Comparison of ENCODE assay signal across 1 cellular context in the genomic region with DNA sequence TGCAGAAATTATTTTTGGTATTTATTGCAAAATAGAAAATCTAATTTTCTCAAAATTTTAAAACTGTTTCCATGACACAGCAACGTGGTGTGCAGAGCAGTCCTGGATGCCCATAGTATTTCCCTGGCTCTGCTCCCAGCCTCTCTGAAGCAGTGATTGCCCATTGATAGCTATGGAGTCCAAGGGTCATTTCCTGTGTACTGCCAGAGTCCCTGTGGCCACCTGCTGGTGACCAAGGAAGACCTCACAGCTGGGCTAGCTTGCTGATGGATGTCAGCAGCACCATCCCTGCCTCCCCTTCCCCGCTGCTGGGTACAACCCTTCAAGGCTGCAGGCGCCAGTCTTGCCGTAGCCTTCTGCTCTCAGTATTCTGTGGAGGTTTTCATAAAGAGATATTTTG.
TF ChIP-seq lines count a peak whose summit lies in the region.

No MANE protein-coding gene starts in this region.

TF ChIP-seq in HepG2, 621 proteins besides CTCF, POLR2A, EP300 and RAD21 (continued from another document and continues in another):
- no peak for TF ChIP-seq ZNF143 (CRISPR knock-in tag; IDR thresholded peaks at IDR 0.05)
- no peak for TF ChIP-seq MTA1 (CRISPR knock-in tag; IDR thresholded peaks at IDR 0.05; ENCODE audit: borderline replicate concordance)
- no peak for TF ChIP-seq MEF2D (CRISPR knock-in tag; IDR thresholded peaks at IDR 0.05)
- no peak for TF ChIP-seq ZNF546 (CRISPR knock-in tag; conservative IDR thresholded peaks at IDR 0.05)
- TF ChIP-seq GABPA (IDR thresholded peaks at IDR 0.05; ENCODE audit: low read depth, low read length) = no peak
- peak; percentile 80 for TF ChIP-seq GABPA (CRISPR knock-in tag; IDR thresholded peaks at IDR 0.05; ENCODE audit: low read depth)
- TF ChIP-seq FOXO1 (CRISPR knock-in tag; IDR thresholded peaks at IDR 0.05) = peak; percentile 90
- TF ChIP-seq TRIM24 (CRISPR knock-in tag; IDR thresholded peaks at IDR 0.05) = no peak
- TF ChIP-seq ZNF343 (CRISPR knock-in tag; IDR thresholded peaks at IDR 0.05) = peak; percentile 66; the same call in 1 of the 2 replicates
- TF ChIP-seq TAF15 (IDR thresholded peaks at IDR 0.05; ENCODE audit: low read depth, low read length, poor library complexity, severe bottlenecking) = no peak
- TF ChIP-seq MATR3 (CRISPR knock-in tag; IDR thresholded peaks at IDR 0.05) = no peak
- no peak for TF ChIP-seq HDAC6 (IDR thresholded peaks at IDR 0.05; ENCODE audit: low read depth, low read length)
- TF ChIP-seq ZNF740 (CRISPR knock-in tag; IDR thresholded peaks at IDR 0.05) = no peak
- TF ChIP-seq MZF1 (CRISPR knock-in tag; IDR thresholded peaks at IDR 0.05; ENCODE audit: borderline replicate concordance) = no peak
- no peak for TF ChIP-seq NFE2L2 (IDR thresholded peaks at IDR 0.05; ENCODE audit: low read length)
- no peak for TF ChIP-seq NONO (IDR thresholded peaks at IDR 0.05)
- no peak for TF ChIP-seq NONO (CRISPR knock-in tag; conservative IDR thresholded peaks at IDR 0.05)
- no peak for TF ChIP-seq ZFP36L2 (CRISPR knock-in tag; IDR thresholded peaks at IDR 0.05)
- TF ChIP-seq ZBTB10 (CRISPR knock-in tag; IDR thresholded peaks at IDR 0.05; ENCODE audit: borderline replicate concordance) = no peak
- TF ChIP-seq IRF2 (CRISPR knock-in tag; IDR thresholded peaks at IDR 0.05) = 0 out of 2 replicates have a peak, but pooled peaks have one; percentile 36
- TF ChIP-seq ZNF781 (CRISPR knock-in tag; IDR thresholded peaks at IDR 0.05; ENCODE audit: borderline replicate concordance, not compliant biosample characterization) = no peak
- peak; percentile 97 for TF ChIP-seq HNF4A (CRISPR knock-in tag; IDR thresholded peaks at IDR 0.05)
- no peak for TF ChIP-seq POLR2G (IDR thresholded peaks at IDR 0.05; ENCODE audit: low read depth, low read length)
- TF ChIP-seq BHLHE40 (IDR thresholded peaks at IDR 0.05; ENCODE audit: low read length) = no peak
- TF ChIP-seq ZNF280D (CRISPR knock-in tag; IDR thresholded peaks at IDR 0.05) = no peak
- TF ChIP-seq ZMYM3 (CRISPR knock-in tag; IDR thresholded peaks at IDR 0.05) = no peak
- TF ChIP-seq REL (CRISPR knock-in tag; conservative IDR thresholded peaks at IDR 0.05) = no peak
- TF ChIP-seq ZFYVE20 (CRISPR knock-in tag; IDR thresholded peaks at IDR 0.05; ENCODE audit: borderline replicate concordance, low read depth) = no peak
- no peak for TF ChIP-seq GMEB1 (CRISPR knock-in tag; IDR thresholded peaks at IDR 0.05; ENCODE audit: borderline replicate concordance)
- TF ChIP-seq ZNF550 (CRISPR knock-in tag; IDR thresholded peaks at IDR 0.05; ENCODE audit: borderline replicate concordance) = no peak
- no peak for TF ChIP-seq RBM39 (IDR thresholded peaks at IDR 0.05; ENCODE audit: low read depth, low read length, poor library complexity, severe bottlenecking)
- no peak for TF ChIP-seq TBX3 (IDR thresholded peaks at IDR 0.05; ENCODE audit: borderline replicate concordance)
- TF ChIP-seq AGO1 (IDR thresholded peaks at IDR 0.05; ENCODE audit: low read depth, low read length, poor library complexity, severe bottlenecking) = no peak
- TF ChIP-seq, protein P1, sequence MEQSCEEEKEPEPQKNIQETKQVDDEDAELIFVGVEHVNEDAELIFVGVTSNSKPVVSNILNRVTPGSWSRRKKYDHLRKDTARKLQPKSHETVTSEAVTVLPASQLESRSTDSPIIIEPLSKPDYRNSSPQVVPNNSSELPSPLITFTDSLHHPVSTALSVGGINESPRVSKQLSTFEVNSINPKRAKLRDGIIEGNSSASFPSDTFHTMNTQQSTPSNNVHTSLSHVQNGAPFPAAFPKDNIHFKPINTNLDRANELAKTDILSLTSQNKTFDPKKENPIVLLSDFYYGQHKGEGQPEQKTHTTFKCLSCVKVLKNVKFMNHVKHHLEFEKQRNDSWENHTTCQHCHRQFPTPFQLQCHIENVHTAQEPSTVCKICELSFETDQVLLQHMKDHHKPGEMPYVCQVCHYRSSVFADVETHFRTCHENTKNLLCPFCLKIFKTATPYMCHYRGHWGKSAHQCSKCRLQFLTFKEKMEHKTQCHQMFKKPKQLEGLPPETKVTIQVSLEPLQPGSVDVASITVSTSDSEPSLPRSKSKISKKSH (CRISPR knock-in tag; IDR thresholded peaks at IDR 0.05; ENCODE audit: borderline replicate concordance) = no peak
- no peak for TF ChIP-seq ZFP36L1 (CRISPR knock-in tag; IDR thresholded peaks at IDR 0.05)
- TF ChIP-seq, protein P2, sequence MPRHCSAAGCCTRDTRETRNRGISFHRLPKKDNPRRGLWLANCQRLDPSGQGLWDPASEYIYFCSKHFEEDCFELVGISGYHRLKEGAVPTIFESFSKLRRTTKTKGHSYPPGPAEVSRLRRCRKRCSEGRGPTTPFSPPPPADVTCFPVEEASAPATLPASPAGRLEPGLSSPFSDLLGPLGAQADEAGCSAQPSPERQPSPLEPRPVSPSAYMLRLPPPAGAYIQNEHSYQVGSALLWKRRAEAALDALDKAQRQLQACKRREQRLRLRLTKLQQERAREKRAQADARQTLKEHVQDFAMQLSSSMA (CRISPR knock-in tag; IDR thresholded peaks at IDR 0.05) = no peak
- TF ChIP-seq CSRNP2 (CRISPR knock-in tag; conservative IDR thresholded peaks at IDR 0.05; ENCODE audit: low read depth) = no peak
- TF ChIP-seq PBX3 (CRISPR knock-in tag; IDR thresholded peaks at IDR 0.05; ENCODE audit: borderline replicate concordance) = no peak
- no peak for TF ChIP-seq ZBTB4 (CRISPR knock-in tag; IDR thresholded peaks at IDR 0.05; ENCODE audit: borderline replicate concordance)
- TF ChIP-seq KDM6A (CRISPR knock-in tag; IDR thresholded peaks at IDR 0.05; ENCODE audit: low read depth) = no peak
- no peak for TF ChIP-seq NFE2L1 (CRISPR knock-in tag; IDR thresholded peaks at IDR 0.05; ENCODE audit: borderline replicate concordance)
- TF ChIP-seq ZNF3 (CRISPR knock-in tag; IDR thresholded peaks at IDR 0.05) = no peak
- no peak for TF ChIP-seq ZNF382 (CRISPR knock-in tag; IDR thresholded peaks at IDR 0.05; ENCODE audit: borderline replicate concordance)
- TF ChIP-seq SIN3A (IDR thresholded peaks at IDR 0.05; ENCODE audit: borderline replicate concordance, low read depth, low read length) = no peak
- peak; percentile 35; the same call in 1 of the 2 replicates for TF ChIP-seq HMG20A (CRISPR knock-in tag; IDR thresholded peaks at IDR 0.05; ENCODE audit: borderline replicate concordance)
